In genomic region chr12:2194060-2194459, GRCh38 we compare ENCODE assay signal across 22 cellular contexts.
DNase-seq lines count a peak whose midpoint lies in the region; ATAC-seq and TF ChIP-seq lines count a peak whose summit lies in the region.
"Had no signal": no experiment of that assay in that cellular context is flagged by ENCODE, and none has a peak within 500 bp of the region (broad histone marks: within the 10 kb centered on the region; RNA-seq: fewer than 3 reads in every experiment).

No MANE protein-coding gene starts in this region.

- no peak overlapping the region for H3K27ac Mint-ChIP-seq in WTC11
- H3K27ac Mint-ChIP-seq: activated T-cell treated with anti-CD3 and anti-CD28 coated beads, Interleukin-2, amount 50 U/mL, for 24 hours; natural killer cell had no signal

- no peaks in the 10 kb centered on the region for H3K79me2 ChIP-seq in hepatocyte

- H3K79me1 ChIP-seq in neuronal stem cell (ENCODE audit: low read depth, low read length) = peaks cover 4% of the 10 kb centered on the region

- peak overlapping the region; percentile 5 for H4K91ac ChIP-seq in neuronal stem cell (ENCODE audit: low read depth, low read length, poor library complexity)

- H3K9me3 ChIP-seq in neuronal stem cell (replicated peaks in 1 of 2; ENCODE audit: control insufficient read depth in 2 of 2, insufficient read depth in 1 of 2, low read depth in 1 of 2, low read length in 2 of 2) (peaks cover 0 to 5% of the 10 kb centered on the region in 2 donors), hepatocyte (ENCODE audit: low read depth) (no peaks in the 10 kb centered on the region)
- H3K9me3 ChIP-seq: BLaER1, vagina had no signal

- intact Hi-C loops in cardiac septum (cut with DNase I) = no loop called here

- peak overlapping the region; percentile 27 for H2BK5ac ChIP-seq in neuronal stem cell (ENCODE audit: low read length)

- no peaks in the 10 kb centered on the region for H4K20me1 ChIP-seq in hepatocyte (ENCODE audit: insufficient read depth, poor library complexity, severe bottlenecking)
- H4K20me1 ChIP-seq: BLaER1 had no signal

- H3K4me1 Mint-ChIP-seq in WTC11 = peaks cover 92% of the 10 kb centered on the region
- H3K4me1 Mint-ChIP-seq: natural killer cell had no signal

- H3K4me2 ChIP-seq in neuronal stem cell (ENCODE audit: insufficient read depth, low read length, poor library complexity, severe bottlenecking) (no peak overlapping the region), hepatocyte (no peak overlapping the region)
- H3K4me2 ChIP-seq: BLaER1 had no signal

- no peak overlapping the region for H4K8ac ChIP-seq in neuronal stem cell (ENCODE audit: low read depth, low read length)

- no CpG with 5 or more reads among the region's 4 CpGs for WGBS in neuronal stem cell (ENCODE audit: extremely low coverage in 2 of 2, insufficient read length in 2 of 2, insufficient replicate concordance in 1 of 2), 2 donors
- WGBS in hepatocyte (ENCODE audit: low lambda C conversion rate, missing lambda C conversion rate) = 57% methylated on average over 3 of the region's 4 CpGs

- H2BK12ac ChIP-seq in neuronal stem cell (ENCODE audit: low read length) = no peak overlapping the region

- CTCF ChIA-PET in WTC11 (lab: Charles Lee) = interaction anchor here (1.1 kb wide), 1 partner anchor 137 kb away, joined by 3 read pairs; no protein-coding TSS in a partner anchor

- H3K27me3 ChIP-seq in neuronal stem cell (ENCODE audit: control insufficient read depth in 3 of 3, insufficient read depth in 3 of 3, low read depth in 1 of 3, low read length in 3 of 3) (peaks cover 0 to 27% (median 4%) of the 10 kb centered on the region in 3 experiments), hepatocyte (no peaks in the 10 kb centered on the region)
- H3K27me3 ChIP-seq: BLaER1, vagina had no signal

- peaks cover 0 to 6% of the 10 kb centered on the region in 2 donors for H3K36me3 ChIP-seq in neuronal stem cell (replicated peaks in 1 of 2; ENCODE audit: control insufficient read depth in 2 of 2, insufficient read depth in 2 of 2, low read length in 2 of 2)
- H3K36me3 ChIP-seq in hepatocyte (replicated peaks; ENCODE audit: insufficient read depth, low read depth) = no peaks in the 10 kb centered on the region
- H3K36me3 ChIP-seq: BLaER1, vagina had no signal

- H2BK120ac ChIP-seq in neuronal stem cell (ENCODE audit: low read depth, low read length) = no peak overlapping the region

- no peak for ATAC-seq in WTC11
- ATAC-seq: esophagus mucosa, natural killer cell had no signal

- TF ChIP-seq CTCF in WTC11 (IDR thresholded peaks at IDR 0.05) (no peak), hepatocyte (IDR thresholded peaks at IDR 0.05; ENCODE audit: poor library complexity) (no peak)

- no peak overlapping the region for H3K4ac ChIP-seq in neuronal stem cell (ENCODE audit: low read length)

- no peak overlapping the region for H3K9ac ChIP-seq in neuronal stem cell (ENCODE audit: low read depth, low read length, poor library complexity)
- H3K9ac ChIP-seq: BLaER1 had no signal

- H3K4me1 ChIP-seq in neuronal stem cell (ENCODE audit: control insufficient read depth in 2 of 2, insufficient read depth in 1 of 2, low read depth in 1 of 2, low read length in 2 of 2) = peaks cover 2 to 23% of the 10 kb centered on the region in 2 donors
- H3K4me1 ChIP-seq in hepatocyte (ENCODE audit: insufficient read depth) = peaks cover 10% of the 10 kb centered on the region
- H3K4me1 ChIP-seq: BLaER1, vagina had no signal

- H3K14ac ChIP-seq in neuronal stem cell (ENCODE audit: low read length) = no peak overlapping the region

- POLR2A ChIA-PET in WTC11 (lab: Charles Lee) = no interaction called here

- DNase-seq in GDM1 (lab: John Stamatoyannopoulos, UW) (peak; percentile 14), WTC11 (ENCODE audit: low spot score) (no peak), cardiac septum (ENCODE audit: low spot score) (peak; percentile 51), neuronal stem cell (ENCODE audit: low spot score) (no peak), glomerular visceral epithelial cell (ENCODE audit: extremely low spot score) (no peak), DMS114 treated with DMSO at 0.1 percent for 48 hours (lab: John Stamatoyannopoulos, UW; ENCODE audit: unreplicated experiment) (no peak), T-helper 9 cell (no peak), hepatocyte (ENCODE audit: low spot score) (no peak)
- DNase-seq: ACHN; activated CD4-positive, CD25-positive, alpha-beta regulatory T cell treated with anti-CD3 and anti-CD28 coated beads, Interleukin-2, amount 50 U/mL, for 72 hours; activated naive CD4-positive, alpha-beta T cell treated with Interleukin-2 at 50 U/mL for 16 hours; activated T-cell treated with anti-CD3 and anti-CD28 coated beads, Interleukin-2, amount 50 U/mL, for 24 hours; effector CD4-positive, alpha-beta T cell; left cardiac atrium; midbrain; natural killer cell; NCI-H774; OCI-M1 had no signal

- H3K4me3 Mint-ChIP-seq in WTC11 = no peak overlapping the region
- H3K4me3 Mint-ChIP-seq: activated T-cell treated with anti-CD3 and anti-CD28 coated beads, Interleukin-2, amount 50 U/mL, for 24 hours; natural killer cell had no signal

- H3K23ac ChIP-seq in neuronal stem cell (ENCODE audit: low read depth, low read length, poor library complexity) = no peak overlapping the region

- peak overlapping the region; percentile 1 for H2AK5ac ChIP-seq in neuronal stem cell (ENCODE audit: low read depth, low read length)

- no peak overlapping the region for H3K4me3 ChIP-seq in neuronal stem cell (ENCODE audit: low read length in 2 of 2)
- no peak overlapping the region for H3K4me3 ChIP-seq in hepatocyte
- H3K4me3 ChIP-seq: BLaER1, vagina had no signal

- H3K9me2 ChIP-seq in hepatocyte (replicated peaks; ENCODE audit: insufficient read depth) = no peaks in the 10 kb centered on the region

- H3K18ac ChIP-seq in neuronal stem cell (ENCODE audit: low read length) = no peak overlapping the region

- H2BK15ac ChIP-seq in neuronal stem cell (ENCODE audit: low read length) = no peak overlapping the region

- no peak overlapping the region for H2AFZ ChIP-seq in neuronal stem cell (ENCODE audit: low read length)
- no peak overlapping the region for H2AFZ ChIP-seq in hepatocyte

- no peaks in the 10 kb centered on the region for H3K9me3 Mint-ChIP-seq in WTC11
- H3K9me3 Mint-ChIP-seq: activated T-cell treated with anti-CD3 and anti-CD28 coated beads, Interleukin-2, amount 50 U/mL, for 24 hours; natural killer cell had no signal

- no peak overlapping the region for H3K27ac ChIP-seq in neuronal stem cell (replicated peaks; ENCODE audit: low read length)
- no peak overlapping the region for H3K27ac ChIP-seq in hepatocyte
- H3K27ac ChIP-seq: BLaER1, HL-60, vagina had no signal

- no peaks in the 10 kb centered on the region; the same call in 1 of the 2 replicates for H3K27me3 Mint-ChIP-seq in WTC11 (ENCODE audit: low read depth)
- H3K27me3 Mint-ChIP-seq: activated T-cell treated with anti-CD3 and anti-CD28 coated beads, Interleukin-2, amount 50 U/mL, for 24 hours had no signal

- H3K36me3 Mint-ChIP-seq in WTC11 = no peaks in the 10 kb centered on the region
- H3K36me3 Mint-ChIP-seq: natural killer cell had no signal

TF ChIP-seq in WTC11, 78 proteins besides CTCF, POLR2A, EP300 and RAD21:
- TF ChIP-seq ATF1 (CRISPR knock-in tag; IDR thresholded peaks at IDR 0.05) = no peak
- TF ChIP-seq ZNF512 (CRISPR knock-in tag; IDR thresholded peaks at IDR 0.05; ENCODE audit: borderline replicate concordance) = 0 out of 2 replicates have a peak, but pooled peaks have one; percentile 20
- peak; percentile 93 for TF ChIP-seq ZNF263 (CRISPR knock-in tag; IDR thresholded peaks at IDR 0.05; ENCODE audit: low read depth)
- no peak for TF ChIP-seq ZBTB21 (CRISPR knock-in tag; IDR thresholded peaks at IDR 0.05; ENCODE audit: borderline replicate concordance)
- TF ChIP-seq ETV6 (CRISPR knock-in tag; IDR thresholded peaks at IDR 0.05) = peak; percentile 61; the same call in 1 of the 2 replicates
- TF ChIP-seq MXD4 (CRISPR knock-in tag; IDR thresholded peaks at IDR 0.05; ENCODE audit: borderline replicate concordance) = no peak

Comparison
In these comparisons a context has a peak if more than half of its experiments do, and no peak if none do; other contexts are left out.
1. DNase-seq: peak in GDM1 (single experiment) and cardiac septum (single experiment); none in WTC11 (single experiment), neuronal stem cell (single experiment), glomerular visceral epithelial cell (single experiment), DMS114 treated with DMSO at 0.1 percent for 48 hours (single experiment), T-helper 9 cell (single experiment) and hepatocyte (single experiment).